Comparison of ENCODE assay signal across 24 cellular contexts in the genomic region with DNA sequence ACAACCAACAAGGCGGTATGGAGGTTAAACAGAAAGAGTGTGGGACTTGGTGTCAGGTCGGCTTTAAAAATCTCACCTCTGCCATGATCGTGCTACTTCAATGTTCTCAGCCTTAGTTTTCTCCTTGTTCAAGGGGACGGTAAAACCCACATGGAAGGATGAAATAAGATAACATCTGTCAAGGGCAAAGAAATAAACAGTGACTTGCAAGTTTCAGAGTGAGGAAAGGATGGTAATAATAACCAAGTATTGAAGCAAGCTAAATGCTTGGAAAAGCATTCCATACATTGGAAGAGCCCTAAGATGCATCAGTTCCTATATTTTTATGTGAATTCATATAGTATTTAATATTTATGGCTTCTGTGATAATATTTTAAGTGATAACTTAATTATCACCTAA.
"Had no signal": no experiment of that assay in that cellular context is flagged by ENCODE, and none has a peak within 500 bp of the region (broad histone marks: within the 10 kb centered on the region; RNA-seq: fewer than 3 reads in every experiment).

No MANE protein-coding gene starts in this region.

- H3K4me3 ChIP-seq: coronary artery, gastroesophageal sphincter, heart right ventricle, right atrium auricular region, tibial artery had no signal

- H3K36me3 ChIP-seq: brain microvascular endothelial cell, gastroesophageal sphincter, heart right ventricle, right atrium auricular region, tibial artery had no signal

- H3K4me3 Mint-ChIP-seq: activated CD4-positive, alpha-beta memory T cell treated with anti-CD3 and anti-CD28 coated beads, Interleukin-2, amount 10 ng/mL, durations not matched to agents 7 days and 5 days; activated CD8-positive, alpha-beta memory T cell treated with anti-CD3 and anti-CD28 coated beads, Interleukin-2, amount 10 ng/mL, durations not matched to agents 7 days and 5 days; activated T-helper 17 cell treated with anti-CD3 and anti-CD28 coated beads, Interleukin-2, amount 50 U/mL, for 72 hours; central memory CD8-positive, alpha-beta T cell; memory B cell had no signal

- H3K9me3 ChIP-seq: gastroesophageal sphincter, heart right ventricle, right atrium auricular region, tibial artery had no signal

- H3K36me3 Mint-ChIP-seq: activated CD8-positive, alpha-beta memory T cell treated with anti-CD3 and anti-CD28 coated beads, Interleukin-2, amount 10 ng/mL, durations not matched to agents 7 days and 5 days; memory B cell had no signal

- H3K27ac Mint-ChIP-seq: activated CD4-positive, alpha-beta memory T cell treated with anti-CD3 and anti-CD28 coated beads, Interleukin-2, amount 10 ng/mL, durations not matched to agents 7 days and 5 days; activated CD8-positive, alpha-beta memory T cell treated with anti-CD3 and anti-CD28 coated beads, Interleukin-2, amount 10 ng/mL, durations not matched to agents 7 days and 5 days; activated T-helper 17 cell treated with anti-CD3 and anti-CD28 coated beads, Interleukin-2, amount 50 U/mL, for 72 hours; memory B cell; progenitor cell of endocrine pancreas had no signal

- ATAC-seq: activated CD8-positive, alpha-beta memory T cell treated with anti-CD3 and anti-CD28 coated beads, Interleukin-2, amount 10 ng/mL, durations not matched to agents 7 days and 5 days; activated T-helper 17 cell treated with anti-CD3 and anti-CD28 coated beads, Interleukin-2, amount 50 U/mL, for 72 hours; esophagus mucosa; gastroesophageal sphincter; stimulated activated naive CD8-positive, alpha-beta T cell treated with anti-CD3 and anti-CD28 coated beads, Interleukin-15, Interleukin-2, amounts not matched to agents 100 U/mL and 50 U/mL, for 24 hours had no signal

- H3K27ac ChIP-seq: brain microvascular endothelial cell, coronary artery, gastroesophageal sphincter, heart right ventricle, right atrium auricular region, tibial artery had no signal

- H3K4me1 ChIP-seq: right atrium auricular region, tibial artery had no signal

- H3K9me3 Mint-ChIP-seq: activated CD4-positive, alpha-beta memory T cell treated with anti-CD3 and anti-CD28 coated beads, Interleukin-2, amount 10 ng/mL, durations not matched to agents 7 days and 5 days; activated T-helper 17 cell treated with anti-CD3 and anti-CD28 coated beads, Interleukin-2, amount 50 U/mL, for 72 hours; central memory CD8-positive, alpha-beta T cell; memory B cell; neural crest cell had no signal

- H3K27me3 ChIP-seq: brain microvascular endothelial cell, gastroesophageal sphincter, right atrium auricular region had no signal

- DNase-seq: activated CD4-positive, alpha-beta memory T cell treated with anti-CD3 and anti-CD28 coated beads, Interleukin-2, amount 10 ng/mL, durations not matched to agents 7 days and 5 days; activated CD4-positive, alpha-beta T cell treated with anti-CD3 and anti-CD28 coated beads for 48 hours; activated CD4-positive, CD25-positive, alpha-beta regulatory T cell; activated CD8-positive, alpha-beta memory T cell treated with anti-CD3 and anti-CD28 coated beads, Interleukin-2, amount 10 ng/mL, durations not matched to agents 7 days and 5 days; activated naive CD4-positive, alpha-beta T cell; aorta; brain microvascular endothelial cell; effector CD4-positive, alpha-beta T cell; heart right ventricle; kidney glomerular epithelial cell; stimulated activated CD4-positive, alpha-beta T cell treated with anti-CD3 and anti-CD28 coated beads, Interleukin-2, amount 100 ng/mL, for 24 hours; stimulated activated naive CD8-positive, alpha-beta T cell treated with anti-CD3 and anti-CD28 coated beads, Interleukin-15, Interleukin-2, amounts not matched to agents 100 U/mL and 50 U/mL, for 24 hours; substantia nigra; T-helper 9 cell; tibial artery had no signal

- H3K4me1 Mint-ChIP-seq: activated CD4-positive, alpha-beta memory T cell treated with anti-CD3 and anti-CD28 coated beads, Interleukin-2, amount 10 ng/mL, durations not matched to agents 7 days and 5 days; activated CD8-positive, alpha-beta memory T cell treated with anti-CD3 and anti-CD28 coated beads, Interleukin-2, amount 10 ng/mL, durations not matched to agents 7 days and 5 days; activated T-helper 17 cell treated with anti-CD3 and anti-CD28 coated beads, Interleukin-2, amount 50 U/mL, for 72 hours; central memory CD8-positive, alpha-beta T cell; memory B cell had no signal
